10 cellular contexts compared by ENCODE assay signal in the genomic region with DNA sequence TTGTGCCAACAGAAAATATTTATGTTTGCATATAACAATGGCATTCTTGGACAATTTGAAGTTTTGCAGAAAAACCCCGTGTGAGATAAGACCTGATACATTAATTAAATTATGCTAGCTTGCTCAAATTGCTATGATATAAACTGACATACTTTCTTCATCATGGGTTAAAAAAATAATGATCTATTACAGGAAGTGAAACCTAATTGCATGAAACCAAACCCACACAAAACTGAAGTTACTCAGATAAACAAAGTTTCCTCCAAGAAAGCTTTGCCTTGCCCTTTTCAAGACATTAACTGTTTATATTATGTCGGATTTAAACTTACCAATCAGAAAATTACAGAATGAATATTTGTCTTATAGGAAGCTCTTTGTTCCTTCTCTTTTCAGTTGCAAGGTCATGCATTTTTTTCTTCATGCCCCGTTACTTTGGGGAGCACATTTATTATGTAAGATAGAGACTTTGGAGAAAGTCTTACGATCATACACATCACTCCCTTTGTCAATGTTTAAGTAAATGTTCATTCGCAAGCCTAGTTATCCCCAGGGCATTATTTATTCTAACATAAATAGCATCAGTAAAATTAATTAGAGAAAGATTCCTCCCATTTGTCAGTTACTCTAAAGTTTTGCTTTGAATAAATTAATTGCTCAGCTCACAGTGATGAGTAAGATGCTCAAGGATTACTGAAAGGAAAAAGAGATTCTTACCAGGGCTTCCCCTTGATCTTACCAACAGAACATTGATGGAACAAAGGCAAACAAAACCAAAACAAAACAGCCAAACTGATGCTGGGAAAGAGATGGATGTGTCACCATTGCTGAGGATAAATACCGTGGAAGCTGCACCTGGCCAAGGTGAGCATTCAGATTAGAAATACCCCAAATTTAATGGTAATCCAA. TPM values are rescaled to one million over a fixed set of nuclear protein-coding genes. Genes with fewer than 3 reads are reported as not detected.
A peak's percentile ranks its signal among the peaks of the same experiment; 100 is the strongest.
DNase-seq lines count a peak whose midpoint lies in the region; ATAC-seq and TF ChIP-seq lines count a peak whose summit lies in the region.
"Had no signal": no experiment of that assay in that cellular context is flagged by ENCODE, and none has a peak within 500 bp of the region (broad histone marks: within the 10 kb centered on the region; RNA-seq: fewer than 3 reads in every experiment).

No MANE protein-coding gene starts in this region.

- ATAC-seq in GM19372 (IDR thresholded peaks at IDR 0.05; ENCODE audit: low read depth, unreplicated experiment): peak; percentile 81
- ATAC-seq in HG03025 (IDR thresholded peaks at IDR 0.05; ENCODE audit: low FRiP score, unreplicated experiment): peak; percentile 95
- ATAC-seq: left lobe of liver, PC-3 had no signal

- peaks cover 2% of the 10 kb centered on the region for H3K9me3 Mint-ChIP-seq in endothelial cell (ENCODE audit: unreplicated experiment)

- H3K36me3 Mint-ChIP-seq in endothelial cell (ENCODE audit: low read depth, unreplicated experiment): no peaks in the 10 kb centered on the region

- peaks cover 19% of the 10 kb centered on the region for H3K4me1 ChIP-seq in OCI-LY3 (ENCODE audit: low read length)

- H3K27me3 ChIP-seq in OCI-LY3 (ENCODE audit: low read depth, low read length): peaks cover 5% of the 10 kb centered on the region; the same call in 1 of the 2 replicates

- H3K4me1 Mint-ChIP-seq in endothelial cell (ENCODE audit: unreplicated experiment): no peaks in the 10 kb centered on the region

- H3K9me3 ChIP-seq in OCI-LY3 (ENCODE audit: insufficient read depth, low read length): no peaks in the 10 kb centered on the region

- no peaks in the 10 kb centered on the region for H4K20me1 ChIP-seq in OCI-LY3 (ENCODE audit: insufficient read depth, low read length)

- peak; percentile 52 for DNase-seq in GM12864 (ENCODE audit: low read depth)
- DNase-seq in NCI-H146 (lab: John Stamatoyannopoulos, UW): no peak
- no peak for DNase-seq in endothelial cell (ENCODE audit: low spot score)
- DNase-seq in SHP77 treated with DMSO at 0.1 percent for 48 hours (lab: John Stamatoyannopoulos, UW): no peak
- DNase-seq in HPDE6-E6E7 (ENCODE audit: extremely low spot score): no peak
- DNase-seq: PC-3 had no signal

- H3K9ac ChIP-seq in OCI-LY3 (ENCODE audit: low read length): no peak overlapping the region

- H3K4me2 ChIP-seq in OCI-LY3 (ENCODE audit: low read length): peak overlapping the region; percentile 67

- no peak overlapping the region for H3K27ac Mint-ChIP-seq in endothelial cell (ENCODE audit: unreplicated experiment)

- H3K36me3 ChIP-seq in OCI-LY3 (replicated peaks; ENCODE audit: low read depth, low read length): no peaks in the 10 kb centered on the region

- H3K4me3 Mint-ChIP-seq in endothelial cell (ENCODE audit: unreplicated experiment): no peak overlapping the region

- peaks cover 1% of the 10 kb centered on the region for H3K27me3 Mint-ChIP-seq in endothelial cell (ENCODE audit: unreplicated experiment)

- H3K4me3 ChIP-seq in GM12864 (ENCODE audit: low read depth, low read length) (no peak overlapping the region), OCI-LY3 (ENCODE audit: low read length) (peak overlapping the region; percentile 58)

- no peaks in the 10 kb centered on the region for H3K79me2 ChIP-seq in OCI-LY3 (ENCODE audit: low read length)

- no peak overlapping the region for H2AFZ ChIP-seq in OCI-LY3 (ENCODE audit: low read depth, low read length)

- H3K27ac ChIP-seq in OCI-LY3 (ENCODE audit: low read length): no peak overlapping the region

- TF ChIP-seq CTCF in GM12864 (IDR thresholded peaks at IDR 0.05; ENCODE audit: low read depth, low read length, missing control alignments) (no peak), OCI-LY3 (IDR thresholded peaks at IDR 0.05; ENCODE audit: low read depth, low read length) (no peak), endothelial cell (IDR thresholded peaks at IDR 0.05; ENCODE audit: unreplicated experiment) (no peak)

RNA-seq across cellular contexts. Expression of a gene that starts 14.7 kb away (rescaled TPM):
- not detected for total RNA-seq in endothelial cell (ENCODE audit: unreplicated experiment)
- total RNA-seq: left lobe of liver, PC-3 had no signal
